8 cellular contexts compared by ENCODE assay signal in genomic region chr12:48988030-48988649, GRCh38. TPM values are rescaled to one million over a fixed set of nuclear protein-coding genes. Genes with fewer than 3 reads are reported as not detected.
DNase-seq lines count a peak whose midpoint lies in the region; ATAC-seq and TF ChIP-seq lines count a peak whose summit lies in the region.

No MANE protein-coding gene starts in this region.

- H3K9me3 Mint-ChIP-seq in nephron progenitor cell (no peaks in the 10 kb centered on the region), type B pancreatic cell (no peaks in the 10 kb centered on the region)

- 30 to 36% methylated on average over 11 to 12 of the region's 16 CpGs for WGBS in esophagus squamous epithelium, 2 donors

- no peaks in the 10 kb centered on the region for H3K36me3 ChIP-seq in esophagus squamous epithelium

- ATAC-seq in GM19397 (IDR thresholded peaks at IDR 0.05; ENCODE audit: unreplicated experiment): no peak

- DNase-seq in AG04449 (ENCODE audit: low read depth, low spot score) (no peak), GM13976 (ENCODE audit: low spot score) (peak; percentile 80), NCI-H748 treated with DMSO at 0.1 percent for 48 hours (lab: John Stamatoyannopoulos, UW) (peak; percentile 42), esophagus squamous epithelium (lab: John Stamatoyannopoulos, UW) (no peak), nephron progenitor cell (peak; percentile 90), type B pancreatic cell (ENCODE audit: extremely low spot score, unreplicated experiment) (no peak)
- DNase-seq in activated CD8-positive, alpha-beta memory T cell treated with anti-CD3 and anti-CD28 coated beads, Interleukin-2, amount 50 U/mL, for 4 hours: peak; percentile 74

- peaks cover 0 to 99% (median 0%) of the 10 kb centered on the region in 4 donors for H3K27me3 ChIP-seq in esophagus squamous epithelium

- POLR2A ChIA-PET in AG04449 (lab: Yijun Ruan, JAX): interaction anchor here (1.4 kb wide), 1 partner anchor 21 kb away, joined by 3 read pairs; no protein-coding TSS in a partner anchor

- intact Hi-C loops in esophagus squamous epithelium (cut with DNase I): loop anchor here (10.0 kb wide), 1 partner anchor 63 kb away; the partner anchor contains the start of gene FKBP11

- peaks cover 0 to 8% (median 0%) of the 10 kb centered on the region in 3 donors for H3K4me1 ChIP-seq in esophagus squamous epithelium

- no peaks in the 10 kb centered on the region for H3K9me3 ChIP-seq in esophagus squamous epithelium

- TF ChIP-seq POLR2A in esophagus squamous epithelium (IDR thresholded peaks at IDR 0.05): no peak

- no peak overlapping the region for H3K27ac ChIP-seq in esophagus squamous epithelium

- in situ Hi-C loops in GM13976 (cut with MboI; ENCODE audit: low sequenced_read_pairs, unreplicated experiment): no loop called here

- TF ChIP-seq CTCF in AG04449 (IDR thresholded peaks at IDR 0.05; ENCODE audit: insufficient read depth, low read length, missing control alignments) (peak; percentile 85), GM13976 (IDR thresholded peaks at IDR 0.05; ENCODE audit: borderline replicate concordance, control extremely low read depth, extremely low read depth, insufficient read depth, missing control alignments) (peak; percentile 94), esophagus squamous epithelium (IDR thresholded peaks at IDR 0.05) (peak; percentile 60 to 87 (median 75)), nephron progenitor cell (IDR thresholded peaks at IDR 0.05) (peak; percentile 83), type B pancreatic cell (conservative IDR thresholded peaks at IDR 0.05) (peak; percentile 92)

- H3K27ac Mint-ChIP-seq in nephron progenitor cell (no peak overlapping the region), type B pancreatic cell (no peak overlapping the region)

- no peak overlapping the region for H3K4me3 Mint-ChIP-seq in nephron progenitor cell
- no peak overlapping the region for H3K4me3 Mint-ChIP-seq in type B pancreatic cell

- no peak overlapping the region for H3K4me3 ChIP-seq in AG04449 (ENCODE audit: low read depth, low read length)
- no peak overlapping the region for H3K4me3 ChIP-seq in esophagus squamous epithelium

- H3K4me1 Mint-ChIP-seq in nephron progenitor cell (peaks cover 32% of the 10 kb centered on the region), type B pancreatic cell (ENCODE audit: unreplicated experiment) (peaks cover 16% of the 10 kb centered on the region)

- no peaks in the 10 kb centered on the region for H3K36me3 Mint-ChIP-seq in nephron progenitor cell (ENCODE audit: low read depth)
- H3K36me3 Mint-ChIP-seq in type B pancreatic cell: no peaks in the 10 kb centered on the region

- H3K27me3 Mint-ChIP-seq in nephron progenitor cell (ENCODE audit: low read depth, poor library complexity) (peaks cover 82% of the 10 kb centered on the region), type B pancreatic cell (peaks cover 85% of the 10 kb centered on the region)

- CTCF ChIA-PET in AG04449 (lab: Yijun Ruan, JAX): interaction anchor here (0.7 to 40.7 kb wide), 29 partner anchors 5 to 191 kb away, joined by 3 to 1340 read pairs (median 6); partner anchors contain the start of genes ARF3, DDN, DDX23 and DHH

RNA-seq across cellular contexts. Expression of gene WNT1, which starts 10.0 kb away (rescaled TPM):
- total RNA-seq in esophagus squamous epithelium (under 1 TPM in 1 of 4 donors, not detected in 3; 0.41 TPM), type B pancreatic cell (ENCODE audit: low replicate concordance) (28.9 TPM in 1 of 2 replicates, not detected in the other)

RNA-seq across cellular contexts. Expression of gene DDN, which starts 11.0 kb away (rescaled TPM):
- total RNA-seq in esophagus squamous epithelium (under 1 TPM; 0.19 to 0.40 (median 0.26) TPM), type B pancreatic cell (ENCODE audit: low replicate concordance) (0.45 and 8.8 TPM in 2 replicates)

RNA-seq across cellular contexts. Expression of gene WNT10B, which starts 16.6 kb away (rescaled TPM):
- total RNA-seq in esophagus squamous epithelium: 1 to 10 TPM in 1 of 4 donors, under 1 TPM in 3; 0.19 to 6.3 (median 0.61) TPM
- 6.2 and 6.3 TPM in 2 replicates for total RNA-seq in type B pancreatic cell (ENCODE audit: low replicate concordance)

RNA-seq across cellular contexts. Expression of gene PRKAG1, which starts 30.4 kb away (rescaled TPM):
- total RNA-seq in esophagus squamous epithelium: 10 to 100 TPM; 31.9 to 58.6 (median 47.8) TPM
- total RNA-seq in type B pancreatic cell (ENCODE audit: low replicate concordance): 58.7 and 66.3 TPM in 2 replicates

RNA-seq across cellular contexts. Expression of gene ARF3, which starts 30.9 kb away (rescaled TPM):
- total RNA-seq in esophagus squamous epithelium: 10 to 100 TPM; 52.2 to 76.2 (median 61.6) TPM
- total RNA-seq in type B pancreatic cell (ENCODE audit: low replicate concordance): 161 and 168 TPM in 2 replicates

Comparison
In these comparisons a context has a peak if more than half of its experiments do, and no peak if none do; other contexts are left out.
1. DNase-seq: peak in GM13976 (single experiment), NCI-H748 treated with DMSO at 0.1 percent for 48 hours (single experiment), activated CD8-positive, alpha-beta memory T cell treated with anti-CD3 and anti-CD28 coated beads, Interleukin-2, amount 50 U/mL, for 4 hours (single experiment) and nephron progenitor cell (single experiment); none in AG04449 (single experiment), esophagus squamous epithelium (single experiment) and type B pancreatic cell (single experiment).
2. Peak in every context shown above with its lines, with median percentiles within 50 percentile points of each other: CTCF ChIP-seq.